In genomic region chr12:57693659-57694458, GRCh38 we compare ENCODE assay signal across 8 cellular contexts. TPM values are rescaled to one million over a fixed set of nuclear protein-coding genes. Genes with fewer than 3 reads are reported as not detected.
DNase-seq lines count a peak whose midpoint lies in the region; ATAC-seq and TF ChIP-seq lines count a peak whose summit lies in the region.

OS9 (plus strand) TSS chr12:57694132; CDS start chr12:57694162, 30 bp downstream.

- peaks cover 9% of the 10 kb centered on the region for H3K27me3 Mint-ChIP-seq in activated T-cell treated with anti-CD3 and anti-CD28 coated beads, Interleukin-2, amount 50 U/mL, for 24 hours

- CTCF ChIA-PET in PC-9 (lab: Charles Lee), result interaction anchor here (0.6 kb wide), 1 partner anchor 235 kb away, joined by 3 read pairs; no protein-coding TSS in a partner anchor

- H3K9me2 ChIP-seq in PC-9 (ENCODE audit: insufficient read depth), result no peaks in the 10 kb centered on the region

- no peaks in the 10 kb centered on the region for H4K20me1 ChIP-seq in PC-9 (ENCODE audit: insufficient read depth)

- no peak within 1 kb of the TSS for H3K27ac ChIP-seq in PC-9
- H3K27ac ChIP-seq in esophagus muscularis mucosa (replicated peaks in 1 of 4), result peak within 1 kb of the TSS; percentile 72 to 85 (median 77)
- peak within 1 kb of the TSS; percentile 81 for H3K27ac ChIP-seq in muscle layer of duodenum (ENCODE audit: low read length)

- H3K9me3 ChIP-seq in PC-9 (ENCODE audit: insufficient read depth, low read depth) (no peaks in the 10 kb centered on the region), esophagus muscularis mucosa (no peaks in the 10 kb centered on the region), muscle layer of duodenum (ENCODE audit: control insufficient read depth in 1 of 2, low read length in 2 of 2) (no peaks in the 10 kb centered on the region)

- H3K4me1 ChIP-seq in PC-9 (replicated peaks; ENCODE audit: insufficient read depth) (peaks cover 13% of the 10 kb centered on the region), esophagus muscularis mucosa (peaks cover 12 to 21% (median 18%) of the 10 kb centered on the region in 4 donors), muscle layer of duodenum (ENCODE audit: control insufficient read depth in 1 of 2, insufficient read depth in 2 of 2, low read length in 2 of 2) (peaks cover 5 to 10% of the 10 kb centered on the region in 2 donors)

- POLR2A ChIA-PET in PC-9 (lab: Charles Lee; ENCODE audit: unreplicated experiment), result no interaction called here

- H3K36me3 Mint-ChIP-seq in activated T-cell treated with anti-CD3 and anti-CD28 coated beads, Interleukin-2, amount 50 U/mL, for 24 hours (ENCODE audit: low read depth), result peaks cover 33% of the 10 kb centered on the region

- H3K4me1 Mint-ChIP-seq in activated T-cell treated with anti-CD3 and anti-CD28 coated beads, Interleukin-2, amount 50 U/mL, for 24 hours (ENCODE audit: low read depth), result peaks cover 3% of the 10 kb centered on the region

- WGBS in esophagus muscularis mucosa, result under 1% methylated on average over 45 of the region's 45 CpGs

- ATAC-seq in GM21717 (IDR thresholded peaks at IDR 0.05; ENCODE audit: unreplicated experiment), result peak; percentile 96

- peak within 1 kb of the TSS; percentile 94 for H3K4me2 ChIP-seq in PC-9

- peak; percentile 73 for TF ChIP-seq CTCF in PC-9 (conservative IDR thresholded peaks at IDR 0.05)
- TF ChIP-seq CTCF in esophagus muscularis mucosa (IDR thresholded peaks at IDR 0.05), result peak; percentile 66 to 89 (median 79)

- DNase-seq in DMS79 treated with DMSO at 0.1 percent for 48 hours (lab: John Stamatoyannopoulos, UW), result peak; percentile 96
- peak; percentile 100 for DNase-seq in KBM-7
- peak; percentile 93 to 98 for DNase-seq in PC-9
- DNase-seq in activated T-cell treated with anti-CD3 and anti-CD28 coated beads, Interleukin-2, amount 50 U/mL, for 24 hours, result peak; percentile 87
- DNase-seq in esophagus muscularis mucosa (ENCODE audit: extremely low spot score), result peak; percentile 99
- DNase-seq in stimulated activated CD8-positive, alpha-beta memory T cell treated with anti-CD3 and anti-CD28 coated beads, Interleukin-7, amount 100 ng/mL, for 4 hours (ENCODE audit: low read depth in 2 of 2), result peak; percentile 89 to 98

- in situ Hi-C loops in KBM-7 (cut with MboI; ENCODE audit: low pct_unique_long_range_greater_than_20kb, low sequenced_read_pairs), result no loop called here

- no peaks in the 10 kb centered on the region; the same call in 1 of the 2 replicates for H3F3A ChIP-seq in PC-9 (ENCODE audit: insufficient read depth, low read depth)

- intact Hi-C loops in PC-9 (cut with micrococcal nuclease; ENCODE audit: unreplicated experiment), result loop anchor here (2.0 to 5.0 kb wide), 3 partner anchors 62 to 231 kb away; partner anchors contain the start of gene B4GALNT1
- intact Hi-C loops in esophagus muscularis mucosa (cut with DNase I), result loop anchor here (5.0 kb wide), 1 partner anchor 112 kb away; no protein-coding TSS in a partner anchor

- peaks cover 8% of the 10 kb centered on the region; the same call in 1 of the 2 replicates for H3K36me3 ChIP-seq in PC-9 (ENCODE audit: low read depth)
- H3K36me3 ChIP-seq in esophagus muscularis mucosa, result peaks cover 15 to 33% (median 24%) of the 10 kb centered on the region in 4 donors
- peaks cover 23 to 30% of the 10 kb centered on the region in 2 donors for H3K36me3 ChIP-seq in muscle layer of duodenum (ENCODE audit: control insufficient read depth in 1 of 2, insufficient read depth in 2 of 2, low read length in 2 of 2)

- H3K9me3 Mint-ChIP-seq in activated T-cell treated with anti-CD3 and anti-CD28 coated beads, Interleukin-2, amount 50 U/mL, for 24 hours, result no peaks in the 10 kb centered on the region

- H3K4me3 Mint-ChIP-seq in activated T-cell treated with anti-CD3 and anti-CD28 coated beads, Interleukin-2, amount 50 U/mL, for 24 hours, result no peak within 1 kb of the TSS

- no peak within 1 kb of the TSS for H3K27ac Mint-ChIP-seq in activated T-cell treated with anti-CD3 and anti-CD28 coated beads, Interleukin-2, amount 50 U/mL, for 24 hours

- peaks cover 10% of the 10 kb centered on the region for H3K79me2 ChIP-seq in PC-9 (ENCODE audit: low read depth)

- TF ChIP-seq EP300 in esophagus muscularis mucosa (IDR thresholded peaks at IDR 0.05), result no peak

- peak within 1 kb of the TSS; percentile 73 for H3K4me3 ChIP-seq in PC-9
- H3K4me3 ChIP-seq in esophagus muscularis mucosa, result peak within 1 kb of the TSS; percentile 72 to 89 (median 84)
- peak within 1 kb of the TSS; percentile 95 to 96 for H3K4me3 ChIP-seq in muscle layer of duodenum (ENCODE audit: low read depth in 1 of 2, low read length in 2 of 2)

- no TSS peak for BruUV-seq in PC-9 (replicated peaks; lab: Mats Ljungman, UMichigan)

- H2AFZ ChIP-seq in PC-9, result peak within 1 kb of the TSS; percentile 96

- TF ChIP-seq POLR2A in esophagus muscularis mucosa (IDR thresholded peaks at IDR 0.05; ENCODE audit: low read depth), result peak; percentile 50

- H3K27me3 ChIP-seq in PC-9 (ENCODE audit: insufficient read depth, low read depth), result peaks cover 12% of the 10 kb centered on the region; the same call in 1 of the 2 replicates
- no peaks in the 10 kb centered on the region for H3K27me3 ChIP-seq in esophagus muscularis mucosa
- no peaks in the 10 kb centered on the region for H3K27me3 ChIP-seq in muscle layer of duodenum (ENCODE audit: low read depth, low read length)

RNA-seq across cellular contexts. Expression of gene OS9, which starts in this region (rescaled TPM):
- total RNA-seq in PC-9 (2021) (96.7 and 108 TPM in 2 replicates), esophagus muscularis mucosa (100 to 1,000 TPM; 139 to 223 (median 148) TPM)
